In the genomic region with DNA sequence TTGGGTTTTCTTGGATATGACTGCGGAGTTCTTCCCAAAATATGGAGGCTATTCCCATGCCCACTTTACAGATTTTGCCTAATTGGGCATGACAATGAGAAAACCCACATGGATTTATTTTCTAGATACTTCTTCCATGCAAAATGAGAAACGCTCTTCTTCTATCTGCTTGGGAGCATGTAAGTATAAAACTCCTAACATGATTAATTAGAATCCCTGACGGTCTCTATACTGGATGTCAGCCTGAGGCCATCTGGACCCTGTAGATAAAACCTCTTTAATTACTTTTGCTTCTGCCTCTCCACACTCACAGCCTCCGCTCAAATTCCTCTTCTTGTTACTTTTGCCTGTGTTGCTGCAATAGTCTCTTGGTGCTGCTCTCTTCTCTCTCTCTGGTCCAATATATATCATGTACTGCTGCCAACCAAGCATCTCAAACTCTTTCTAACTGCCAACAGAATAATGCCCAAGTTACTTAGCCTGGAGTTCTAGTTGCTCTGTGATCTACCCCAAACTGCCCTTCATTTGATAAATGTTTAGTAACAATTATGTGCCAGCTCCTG, we compare ENCODE assay signal across 16 cellular contexts. TPM values are rescaled to one million over a fixed set of nuclear protein-coding genes. Genes with fewer than 3 reads are reported as not detected.
DNase-seq lines count a peak whose midpoint lies in the region; ATAC-seq, FAIRE-seq and TF ChIP-seq lines count a peak whose summit lies in the region.
"Had no signal": no experiment of that assay in that cellular context is flagged by ENCODE, and none has a peak within 500 bp of the region (broad histone marks: within the 10 kb centered on the region; RNA-seq: fewer than 3 reads in every experiment).

No MANE protein-coding gene starts in this region.

- TF ChIP-seq EP300 in SK-N-SH (IDR thresholded peaks at IDR 0.05; ENCODE audit: borderline replicate concordance in 1 of 2, low read depth in 1 of 2, low read length in 1 of 2), result no peak; a peak in 1 of 4 replicates

- H3K9me2 ChIP-seq in SK-N-SH, result no peaks in the 10 kb centered on the region

- H3K9me3 ChIP-seq in heart right ventricle (peaks cover 0 to 9% (median 0%) of the 10 kb centered on the region in 11 donors), SK-N-SH (no peaks in the 10 kb centered on the region), fibroblast of lung (ENCODE audit: control insufficient read depth, insufficient read depth, low read depth, low read length) (no peaks in the 10 kb centered on the region), small intestine (ENCODE audit: control insufficient read depth, low read depth) (no peaks in the 10 kb centered on the region)

- POLR2A ChIA-PET in SK-N-SH (lab: Yijun Ruan, JAX), result no interaction called here

- H3K79me2 ChIP-seq in SK-N-SH (ENCODE audit: insufficient read depth) (no peaks in the 10 kb centered on the region), fibroblast of lung (ENCODE audit: control insufficient read depth, insufficient read depth, low read length) (no peaks in the 10 kb centered on the region)

- H3K4me3 ChIP-seq in heart right ventricle (no peak overlapping the region), SK-N-SH (ENCODE audit: low read depth in 2 of 2, low read length in 1 of 2) (no peak overlapping the region; a peak in 1 of 4 replicates), fibroblast of lung (replicated peaks in 1 of 4; ENCODE audit: control extremely low read depth in 1 of 4, insufficient read depth in 1 of 4, low read depth in 3 of 4, low read length in 4 of 4) (peak overlapping the region in 1 of 4 experiments; percentile 13), small intestine (ENCODE audit: low read depth in 1 of 2, low read length in 2 of 2) (no peak overlapping the region)
- H3K4me3 ChIP-seq: spleen had no signal

- H3K27ac Mint-ChIP-seq in activated naive CD8-positive, alpha-beta T cell treated with anti-CD3 and anti-CD28 coated beads for 36 hours, result no peak overlapping the region
- H3K27ac Mint-ChIP-seq: dendritic cell treated with granulocyte-macrophage colony-stimulating factor and Interleukin-4, amounts not matched to agents 40 ng/mL and 50 ng/mL, for 4 days; stimulated activated naive CD8-positive, alpha-beta T cell treated with anti-CD3 and anti-CD28 coated beads, Interleukin-15, Interleukin-2, amounts not matched to agents 100 ng/mL and 50 ng/mL, for 24 hours had no signal

- H4K20me1 ChIP-seq in SK-N-SH (ENCODE audit: insufficient read depth), result no peaks in the 10 kb centered on the region
- H4K20me1 ChIP-seq in fibroblast of lung (ENCODE audit: control insufficient read depth, extremely low read depth, insufficient read depth, low read length), result no peaks in the 10 kb centered on the region

- CTCF ChIA-PET in SK-N-SH (lab: Yijun Ruan, JAX), result interaction anchor here (1.0 to 1.2 kb wide), 3 partner anchors 63 to 196 kb away, joined by 3 to 4 read pairs (median 3); no protein-coding TSS in a partner anchor

- no peak overlapping the region for H3K4me3 Mint-ChIP-seq in activated naive CD8-positive, alpha-beta T cell treated with anti-CD3 and anti-CD28 coated beads for 36 hours
- H3K4me3 Mint-ChIP-seq: dendritic cell treated with granulocyte-macrophage colony-stimulating factor and Interleukin-4, amounts not matched to agents 40 ng/mL and 50 ng/mL, for 4 days; stimulated activated naive CD8-positive, alpha-beta T cell treated with anti-CD3 and anti-CD28 coated beads, Interleukin-15, Interleukin-2, amounts not matched to agents 100 ng/mL and 50 ng/mL, for 24 hours had no signal

- intact Hi-C loops in heart right ventricle (cut with DNase I), result no loop called here
- intact Hi-C loops in cardiac septum (cut with DNase I), result no loop called here

- DNase-seq in heart right ventricle, result no peak
- no peak for DNase-seq in cardiac septum (ENCODE audit: low spot score)
- DNase-seq in SK-N-SH, result no peak
- peak; percentile 60 to 76 for DNase-seq in fibroblast of lung (ENCODE audit: low read depth in 2 of 2)
- peak; percentile 17 for DNase-seq in small intestine
- DNase-seq in stimulated activated CD4-positive, alpha-beta T cell treated with anti-CD3 and anti-CD28 coated beads, Interleukin-2, amount 100 ng/mL, for 24 hours, result no peak
- DNase-seq in NCI-H1105 treated with DMSO at 0.1 percent for 48 hours (lab: John Stamatoyannopoulos, UW), result no peak
- no peak for DNase-seq in activated naive CD8-positive, alpha-beta T cell treated with anti-CD3 and anti-CD28 coated beads for 36 hours
- DNase-seq: anterior cingulate cortex, hypothalamus, NCI-H2107, spleen had no signal

- H3K9ac ChIP-seq in SK-N-SH (peak overlapping the region; percentile 47; the same call in 1 of the 2 replicates), fibroblast of lung (ENCODE audit: insufficient read depth, low read length) (no peak overlapping the region)

- ATAC-seq in heart right ventricle, result peak in 5 of 8 donors; percentile 27 to 49 (median 34)
- ATAC-seq: HCT116 had no signal

- H3F3A ChIP-seq in SK-N-SH (replicated peaks; ENCODE audit: insufficient read depth), result peaks cover 28% of the 10 kb centered on the region

- no peaks in the 10 kb centered on the region for H3K36me3 ChIP-seq in heart right ventricle
- H3K36me3 ChIP-seq in SK-N-SH (replicated peaks in 1 of 2; ENCODE audit: control insufficient read depth in 1 of 2, insufficient read depth in 2 of 2, low read length in 1 of 2), result no peaks in the 10 kb centered on the region
- H3K36me3 ChIP-seq in fibroblast of lung (ENCODE audit: control insufficient read depth, insufficient read depth, low read length), result no peaks in the 10 kb centered on the region
- no peaks in the 10 kb centered on the region for H3K36me3 ChIP-seq in small intestine (ENCODE audit: control insufficient read depth in 2 of 2, insufficient read depth in 2 of 2, low read length in 2 of 2)
- H3K36me3 ChIP-seq: spleen had no signal

- TF ChIP-seq RAD21 in SK-N-SH (IDR thresholded peaks at IDR 0.05; ENCODE audit: low read length), result no peak

- no peaks in the 10 kb centered on the region for H3K27me3 Mint-ChIP-seq in activated naive CD8-positive, alpha-beta T cell treated with anti-CD3 and anti-CD28 coated beads for 36 hours
- H3K27me3 Mint-ChIP-seq: dendritic cell treated with granulocyte-macrophage colony-stimulating factor and Interleukin-4, amounts not matched to agents 40 ng/mL and 50 ng/mL, for 4 days; stimulated activated naive CD8-positive, alpha-beta T cell treated with anti-CD3 and anti-CD28 coated beads, Interleukin-15, Interleukin-2, amounts not matched to agents 100 ng/mL and 50 ng/mL, for 24 hours had no signal

- peaks cover 6% of the 10 kb centered on the region for H3K9me3 Mint-ChIP-seq in activated naive CD8-positive, alpha-beta T cell treated with anti-CD3 and anti-CD28 coated beads for 36 hours

- H3K27me3 ChIP-seq in heart right ventricle (no peaks in the 10 kb centered on the region), SK-N-SH (ENCODE audit: insufficient read depth) (no peaks in the 10 kb centered on the region), fibroblast of lung (ENCODE audit: control insufficient read depth, insufficient read depth, low read length) (no peaks in the 10 kb centered on the region), small intestine (ENCODE audit: control insufficient read depth in 2 of 2, insufficient read depth in 2 of 2, low read length in 2 of 2) (no peaks in the 10 kb centered on the region)
- H3K27me3 ChIP-seq: spleen had no signal

- H3K36me3 Mint-ChIP-seq in activated naive CD8-positive, alpha-beta T cell treated with anti-CD3 and anti-CD28 coated beads for 36 hours, result no peaks in the 10 kb centered on the region

- H3K4me2 ChIP-seq in SK-N-SH (peak overlapping the region; percentile 75), fibroblast of lung (ENCODE audit: extremely low read depth, insufficient read depth, low read length) (no peak overlapping the region)

- H3K4me1 Mint-ChIP-seq in activated naive CD8-positive, alpha-beta T cell treated with anti-CD3 and anti-CD28 coated beads for 36 hours, result no peaks in the 10 kb centered on the region

- WGBS in heart right ventricle, 2 donors, result 58 to 66% methylated on average over 4 of the region's 4 CpGs
- 45% methylated on average over 4 of the region's 4 CpGs for WGBS in SK-N-SH (ENCODE audit: low lambda C conversion rate)
- 56 to 68% (median 67%) methylated on average over 4 of the region's 4 CpGs for WGBS in small intestine, 3 donors

- no peak for FAIRE-seq in small intestine (lab: Jason Lieb, UNC)

- peaks cover 0 to 38% (median 34%) of the 10 kb centered on the region in 9 donors for H3K4me1 ChIP-seq in heart right ventricle
- H3K4me1 ChIP-seq in SK-N-SH (ENCODE audit: control insufficient read depth in 1 of 2, insufficient read depth in 2 of 2, low read depth in 1 of 2, low read length in 1 of 2), result peaks cover 6 to 37% of the 10 kb centered on the region in 2 experiments
- peaks cover 15% of the 10 kb centered on the region for H3K4me1 ChIP-seq in fibroblast of lung (ENCODE audit: control insufficient read depth, extremely low read depth, insufficient read depth, low read length)
- H3K4me1 ChIP-seq in small intestine (ENCODE audit: control insufficient read depth in 2 of 2, insufficient read depth in 1 of 2, low read depth in 1 of 2, low read length in 1 of 2), result peaks cover 11 to 16% of the 10 kb centered on the region in 2 donors
- H3K4me1 ChIP-seq: spleen had no signal

- peak overlapping the region; percentile 77; the same call in 1 of the 2 replicates for H2AFZ ChIP-seq in SK-N-SH (ENCODE audit: low read depth)
- H2AFZ ChIP-seq in fibroblast of lung (ENCODE audit: low read length), result no peak overlapping the region

- peak overlapping the region in 3 of 10 donors; percentile 2 to 68 (median 8) for H3K27ac ChIP-seq in heart right ventricle
- H3K27ac ChIP-seq in SK-N-SH (ENCODE audit: low read depth in 2 of 2, low read length in 1 of 2), result peak overlapping the region; percentile 83 to 95
- H3K27ac ChIP-seq in fibroblast of lung (ENCODE audit: insufficient read depth, low read length), result no peak overlapping the region
- H3K27ac ChIP-seq in small intestine (ENCODE audit: low read depth in 1 of 2, low read length in 1 of 2), result peak overlapping the region in 1 of 2 donors; percentile 48
- H3K27ac ChIP-seq: spleen, VCaP had no signal

- no peak for TF ChIP-seq CTCF in heart right ventricle (IDR thresholded peaks at IDR 0.05)
- TF ChIP-seq CTCF in SK-N-SH (IDR thresholded peaks at IDR 0.05), result no peak
- no peak for TF ChIP-seq CTCF in fibroblast of lung (conservative IDR thresholded peaks at IDR 0.05 in 1 of 2, IDR thresholded peaks at IDR 0.05 in 1 of 2; ENCODE audit: low read depth in 1 of 2, low read length in 2 of 2)

RNA-seq across cellular contexts. Expression of gene LAMB4, which starts 50.0 kb away (rescaled TPM):
- total RNA-seq in heart right ventricle, result under 1 TPM in 8 of 10 donors, not detected in 2; 0.15 to 0.69 (median 0.25) TPM
- under 1 TPM in 1 of 2 donors, not detected in 1; 0.38 TPM for polyA plus RNA-seq in heart right ventricle
- total RNA-seq in cardiac septum, result 0.05 TPM
- polyA plus RNA-seq in SK-N-SH (2012; rRNA removed), result 0.24 and 0.36 TPM in 2 replicates
- 0.26 and 0.35 TPM in 2 replicates for polyA plus RNA-seq in SK-N-SH (2012; cell fraction: cytosol; rRNA removed)
- polyA plus RNA-seq in SK-N-SH (2012; cell fraction: nucleus; rRNA removed), result 0.21 and 0.30 TPM in 2 replicates
- total RNA-seq in fibroblast of lung, result under 0.01 and 0.17 TPM in 2 replicates
- 0.33 and 0.57 TPM in 2 replicates for polyA plus RNA-seq in fibroblast of lung
- 0.31 and 0.36 TPM in 2 replicates for polyA plus RNA-seq in fibroblast of lung (2012)
- not detected in 2 replicates for polyA minus RNA-seq in fibroblast of lung (ENCODE audit: low replicate concordance)
- 1 to 10 TPM in 1 of 3 donors, under 1 TPM in 2; 0.12 to 3.5 (median 0.89) TPM for polyA plus RNA-seq in small intestine
- under 1 TPM; 0.40 to 0.45 TPM for total RNA-seq in activated naive CD8-positive, alpha-beta T cell treated with anti-CD3 and anti-CD28 coated beads for 36 hours

Comparison
In these comparisons a context has a peak if more than half of its experiments do, and no peak if none do; other contexts are left out.
1. DNase-seq: peak in fibroblast of lung (2 of 2) and small intestine (single experiment); none in heart right ventricle (0 of 2), cardiac septum (single experiment), SK-N-SH (single experiment), stimulated activated CD4-positive, alpha-beta T cell treated with anti-CD3 and anti-CD28 coated beads, Interleukin-2, amount 100 ng/mL, for 24 hours (0 of 2), NCI-H1105 treated with DMSO at 0.1 percent for 48 hours (single experiment) and activated naive CD8-positive, alpha-beta T cell treated with anti-CD3 and anti-CD28 coated beads for 36 hours (single experiment).